ENCODE assay signal across 30 cellular contexts in the genomic region with DNA sequence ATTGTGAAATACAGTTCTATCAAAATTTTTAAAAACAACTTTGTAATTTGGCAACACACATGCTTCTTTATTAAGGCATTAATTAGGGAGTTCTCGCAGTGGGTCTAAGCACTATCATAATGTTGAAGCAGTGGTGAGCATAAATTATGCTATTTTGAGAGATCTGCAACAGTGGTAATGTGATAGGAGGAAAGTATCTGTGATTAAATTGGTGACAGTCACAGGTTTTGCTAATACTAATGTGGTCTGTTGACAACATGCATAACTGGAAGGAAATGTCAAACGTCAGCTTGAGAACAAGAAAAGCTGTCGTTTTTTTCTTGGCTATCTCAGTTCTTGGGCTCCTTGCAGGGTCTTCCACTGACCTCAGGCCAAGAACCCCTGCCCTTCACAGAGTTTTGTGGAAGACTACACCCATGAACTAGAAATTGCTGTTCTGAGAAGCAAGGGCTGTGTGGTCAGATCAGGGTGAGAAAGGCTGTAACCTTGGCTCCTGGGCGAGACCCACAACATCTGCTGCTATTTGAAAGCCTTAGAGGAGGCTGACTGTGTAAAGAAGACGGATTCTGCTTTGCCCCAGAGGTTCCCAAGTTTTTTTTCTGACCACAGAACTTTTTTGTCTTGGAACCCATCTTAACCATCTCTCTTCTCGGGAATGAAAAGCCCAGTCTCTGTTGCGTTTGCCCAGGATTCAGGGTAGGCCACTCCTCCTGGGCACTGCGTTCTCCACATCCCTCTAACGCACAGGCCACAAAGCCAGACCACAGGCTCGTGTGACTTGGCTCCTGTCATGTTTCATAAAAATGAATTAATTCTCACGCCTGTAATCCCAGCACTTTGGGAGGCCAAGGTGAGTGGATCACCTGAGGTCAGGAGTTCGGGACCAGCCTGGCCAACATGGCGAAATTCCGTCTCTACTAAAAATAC. TPM values are rescaled to one million over a fixed set of nuclear protein-coding genes. Genes with fewer than 3 reads are reported as not detected.
"Had no signal": no experiment of that assay in that cellular context is flagged by ENCODE, and none has a peak within 500 bp of the region (broad histone marks: within the 10 kb centered on the region; RNA-seq: fewer than 3 reads in every experiment).

No MANE protein-coding gene starts in this region.

- DNase-seq: activated CD4-positive, alpha-beta T cell treated with anti-CD3 and anti-CD28 coated beads for 48 hours; activated CD4-positive, alpha-beta T cell treated with anti-CD3 and anti-CD28 coated beads, Interleukin-2, amount 50 U/mL, for 48 hours; activated CD8-positive, alpha-beta memory T cell treated with anti-CD3 and anti-CD28 coated beads, Interleukin-2, amount 50 U/mL, for 48 hours; activated gamma-delta T cell; activated naive CD4-positive, alpha-beta T cell treated with anti-CD3 and anti-CD28 coated beads, Interleukin-2, amount 10 ng/mL, durations not matched to agents 7 days and 5 days; activated naive CD8-positive, alpha-beta T cell treated with anti-CD3 and anti-CD28 coated beads, Interleukin-2, amount 10 ng/mL, durations not matched to agents 7 days and 5 days; activated T-cell treated with anti-CD3 and anti-CD28 coated beads, Interleukin-2, amount 50 U/mL, for 24 hours; dorsolateral prefrontal cortex; effector memory CD8-positive, alpha-beta T cell; erythroblast; head of caudate nucleus; hippocampal formation; kidney; naive thymus-derived CD4-positive, alpha-beta T cell; posterior cingulate gyrus; spleen; stimulated activated naive CD4-positive, alpha-beta T cell had no signal

- H3K36me3 ChIP-seq: ascending aorta, gastroesophageal sphincter, spleen, tibial nerve had no signal

- H3K27me3 ChIP-seq: ascending aorta, dorsolateral prefrontal cortex, gastroesophageal sphincter, spleen, tibial nerve had no signal

- H3K27ac Mint-ChIP-seq: activated naive CD8-positive, alpha-beta T cell treated with anti-CD3 and anti-CD28 coated beads, Interleukin-2, amount 10 ng/mL, durations not matched to agents 7 days and 5 days; activated T-cell treated with anti-CD3 and anti-CD28 coated beads, Interleukin-2, amount 50 U/mL, for 24 hours; mesothelial cell of epicardium had no signal

- H3K4me1 Mint-ChIP-seq: activated naive CD4-positive, alpha-beta T cell treated with anti-CD3 and anti-CD28 coated beads, Interleukin-2, amount 10 ng/mL, durations not matched to agents 7 days and 5 days; activated naive CD8-positive, alpha-beta T cell treated with anti-CD3 and anti-CD28 coated beads, Interleukin-2, amount 10 ng/mL, durations not matched to agents 7 days and 5 days; brain; mesothelial cell of epicardium had no signal

- H3K36me3 Mint-ChIP-seq: activated naive CD4-positive, alpha-beta T cell treated with anti-CD3 and anti-CD28 coated beads, Interleukin-2, amount 10 ng/mL, durations not matched to agents 7 days and 5 days; brain; mesothelial cell of epicardium; naive thymus-derived CD4-positive, alpha-beta T cell had no signal

- H3K4me3 ChIP-seq: ascending aorta, coronary artery, dorsolateral prefrontal cortex, gastroesophageal sphincter, spleen, tibial nerve had no signal

- H3K27me3 Mint-ChIP-seq: activated naive CD4-positive, alpha-beta T cell treated with anti-CD3 and anti-CD28 coated beads, Interleukin-2, amount 10 ng/mL, durations not matched to agents 7 days and 5 days; activated naive CD8-positive, alpha-beta T cell treated with anti-CD3 and anti-CD28 coated beads, Interleukin-2, amount 10 ng/mL, durations not matched to agents 7 days and 5 days; activated T-cell treated with anti-CD3 and anti-CD28 coated beads, Interleukin-2, amount 50 U/mL, for 24 hours; brain; effector memory CD8-positive, alpha-beta T cell; naive thymus-derived CD4-positive, alpha-beta T cell had no signal

- H3K4me1 ChIP-seq: ascending aorta, gastroesophageal sphincter, spleen, tibial nerve had no signal

- H3K4me3 Mint-ChIP-seq: activated naive CD4-positive, alpha-beta T cell treated with anti-CD3 and anti-CD28 coated beads, Interleukin-2, amount 10 ng/mL, durations not matched to agents 7 days and 5 days; activated naive CD8-positive, alpha-beta T cell treated with anti-CD3 and anti-CD28 coated beads, Interleukin-2, amount 10 ng/mL, durations not matched to agents 7 days and 5 days; activated T-cell treated with anti-CD3 and anti-CD28 coated beads, Interleukin-2, amount 50 U/mL, for 24 hours; brain; effector memory CD8-positive, alpha-beta T cell; mesothelial cell of epicardium had no signal

- H3K9me3 ChIP-seq: ascending aorta, gastroesophageal sphincter, spleen, tibial nerve had no signal

- H3K27ac ChIP-seq: ascending aorta, coronary artery, dorsolateral prefrontal cortex, gastroesophageal sphincter, spleen, tibial nerve, VCaP had no signal

- ATAC-seq: activated CD4-positive, CD25-positive, alpha-beta regulatory T cell treated with anti-CD3 and anti-CD28 coated beads, Interleukin-2, amount 50 U/mL, for 24 hours; effector memory CD8-positive, alpha-beta T cell; gastroesophageal sphincter; naive thymus-derived CD4-positive, alpha-beta T cell had no signal

- FAIRE-seq: kidney had no signal

- H3K9me3 Mint-ChIP-seq: activated naive CD4-positive, alpha-beta T cell treated with anti-CD3 and anti-CD28 coated beads, Interleukin-2, amount 10 ng/mL, durations not matched to agents 7 days and 5 days; activated naive CD8-positive, alpha-beta T cell treated with anti-CD3 and anti-CD28 coated beads, Interleukin-2, amount 10 ng/mL, durations not matched to agents 7 days and 5 days; activated T-cell treated with anti-CD3 and anti-CD28 coated beads, Interleukin-2, amount 50 U/mL, for 24 hours; brain; effector memory CD8-positive, alpha-beta T cell; mesothelial cell of epicardium; naive thymus-derived CD4-positive, alpha-beta T cell had no signal

RNA-seq across cellular contexts. Expression of a gene that starts 13.9 kb away (rescaled TPM):
- total RNA-seq: ascending aorta had no signal
- polyA plus RNA-seq: naive thymus-derived CD4-positive, alpha-beta T cell had no signal

RNA-seq across cellular contexts. Expression of a gene that starts 39.5 kb away (rescaled TPM):
- total RNA-seq: ascending aorta; cardiac septum; cerebellum; gastroesophageal sphincter; mesothelial cell of epicardium; renal cortical epithelial cell; T-helper 1 cell treated with Interleukin-12 subunit alpha and Interleukin-12 subunit beta and Interleukin-4 antibody, amounts not matched to agents 30 ng/mL and 1 ng/mL, for 36 hours; ureter had no signal
